1 cellular context compared by ENCODE assay signal in the genomic region with DNA sequence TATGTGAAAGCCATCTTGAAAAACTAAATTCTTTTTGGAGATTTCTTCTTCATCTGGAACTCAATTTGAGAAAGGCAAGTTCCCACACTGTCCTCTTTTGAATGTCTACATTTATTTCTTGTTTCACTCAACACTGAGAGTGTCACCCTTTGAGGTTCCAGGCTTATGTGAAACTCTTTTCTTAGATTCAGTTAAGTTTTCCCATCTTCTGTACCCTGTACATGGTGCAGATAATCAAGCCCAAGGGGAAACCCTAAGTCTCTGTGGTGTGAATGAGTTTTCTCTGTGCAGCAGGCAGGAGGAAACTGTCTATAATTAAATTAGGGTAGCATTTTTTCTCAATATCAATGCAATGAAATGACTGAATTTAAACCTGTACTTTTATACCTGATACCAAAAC.
TF ChIP-seq lines count a peak whose summit lies in the region.

No MANE protein-coding gene starts in this region.

TF ChIP-seq in HepG2, 621 proteins besides CTCF, POLR2A, EP300 and RAD21 (continued from another document):
- TF ChIP-seq, protein P1, sequence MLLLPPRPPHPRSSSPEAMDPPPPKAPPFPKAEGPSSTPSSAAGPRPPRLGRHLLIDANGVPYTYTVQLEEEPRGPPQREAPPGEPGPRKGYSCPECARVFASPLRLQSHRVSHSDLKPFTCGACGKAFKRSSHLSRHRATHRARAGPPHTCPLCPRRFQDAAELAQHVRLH (CRISPR knock-in tag; IDR thresholded peaks at IDR 0.05; ENCODE audit: borderline replicate concordance, low read depth): no peak
- no peak for TF ChIP-seq RCOR2 (CRISPR knock-in tag; IDR thresholded peaks at IDR 0.05)
